In genomic region chr11:96254087-96254486, GRCh38 we compare ENCODE assay signal across 8 cellular contexts.
DNase-seq lines count a peak whose midpoint lies in the region; ATAC-seq and TF ChIP-seq lines count a peak whose summit lies in the region.

No MANE protein-coding gene starts in this region.

- intact Hi-C loops in mucosa of descending colon (cut with DNase I, micrococcal nuclease): loop anchor here in 1 of 2 donors (10.0 kb wide), 1 partner anchor 49 kb away; no protein-coding TSS in a partner anchor

- H3K36me3 ChIP-seq in BLaER1 treated with 17β-estradiol and CSF1 and Interleukin-3, amounts not matched to agents 10 nM and 100 nM: peaks cover 0 to 23% (median 0%) of the 10 kb centered on the region in 11 experiments; a peak in 5 of 22 replicates
- H3K36me3 ChIP-seq in mucosa of descending colon (ENCODE audit: low read depth): no peaks in the 10 kb centered on the region

- H3K4me3 ChIP-seq in BLaER1 treated with 17β-estradiol and CSF1 and Interleukin-3, amounts not matched to agents 10 nM and 100 nM: peak overlapping the region; percentile 17 to 58 (median 38); a peak in 16 of 20 replicates
- H3K4me3 ChIP-seq in mucosa of descending colon: no peak overlapping the region

- peaks cover 0 to 7% (median 0%) of the 10 kb centered on the region in 11 experiments; a peak in 4 of 22 replicates for H3K9me3 ChIP-seq in BLaER1 treated with 17β-estradiol and CSF1 and Interleukin-3, amounts not matched to agents 10 nM and 100 nM (replicated peaks in 1 of 11)
- H3K9me3 ChIP-seq in mucosa of descending colon: no peaks in the 10 kb centered on the region

- peak overlapping the region; percentile 74 to 95 (median 89) for H3K4me2 ChIP-seq in BLaER1 treated with 17β-estradiol and CSF1 and Interleukin-3, amounts not matched to agents 10 nM and 100 nM

- no peak for DNase-seq in mucosa of descending colon
- DNase-seq in activated CD8-positive, alpha-beta memory T cell treated with anti-CD3 and anti-CD28 coated beads for 24 hours: no peak
- no peak for DNase-seq in activated CD8-positive, alpha-beta memory T cell treated with anti-CD3 and anti-CD28 coated beads, Interleukin-2, amount 50 U/mL, for 48 hours
- no peak for DNase-seq in NCI-H526 treated with DMSO at 0.1 percent for 48 hours (lab: John Stamatoyannopoulos, UW)

- H3K27me3 ChIP-seq in BLaER1 treated with 17β-estradiol and CSF1 and Interleukin-3, amounts not matched to agents 10 nM and 100 nM: no peaks in the 10 kb centered on the region

- H3K4me1 ChIP-seq in BLaER1 treated with 17β-estradiol and CSF1 and Interleukin-3, amounts not matched to agents 10 nM and 100 nM: peaks cover 64 to 85% (median 68%) of the 10 kb centered on the region in 10 experiments
- H3K4me1 ChIP-seq in mucosa of descending colon (ENCODE audit: low read depth): peaks cover 34% of the 10 kb centered on the region

- TF ChIP-seq CTCF in mucosa of descending colon (IDR thresholded peaks at IDR 0.05): no peak

- peak; percentile 52 for ATAC-seq in GM19372 (IDR thresholded peaks at IDR 0.05; ENCODE audit: low read depth, unreplicated experiment)
- peak; percentile 49 for ATAC-seq in HG03457 (IDR thresholded peaks at IDR 0.05; ENCODE audit: unreplicated experiment)
- peak; percentile 37 for ATAC-seq in mucosa of descending colon

- H3K27ac ChIP-seq in BLaER1 treated with 17β-estradiol and CSF1 and Interleukin-3, amounts not matched to agents 10 nM and 100 nM: peak overlapping the region; percentile 15 to 92 (median 85); a peak in 20 of 22 replicates
- peak overlapping the region; percentile 15 for H3K27ac ChIP-seq in angular gyrus (ENCODE audit: low read depth, low read length)

- H3K9ac ChIP-seq in BLaER1 treated with 17β-estradiol and CSF1 and Interleukin-3, amounts not matched to agents 10 nM and 100 nM: peak overlapping the region; percentile 18 to 67 (median 59); a peak in 21 of 22 replicates

- H4K20me1 ChIP-seq in BLaER1 treated with 17β-estradiol and CSF1 and Interleukin-3, amounts not matched to agents 10 nM and 100 nM: peaks cover 0 to 23% (median 0%) of the 10 kb centered on the region in 11 experiments; a peak in 1 of 22 replicates
